Comparison of ENCODE assay signal across 25 cellular contexts in genomic region chr4:60926624-60927023, GRCh38.
"Had no signal": no experiment of that assay in that cellular context is flagged by ENCODE, and none has a peak within 500 bp of the region (broad histone marks: within the 10 kb centered on the region; RNA-seq: fewer than 3 reads in every experiment).

No MANE protein-coding gene starts in this region.

- H3K27me3 Mint-ChIP-seq: dendritic cell treated with granulocyte-macrophage colony-stimulating factor and Interleukin-4, amounts not matched to agents 40 ng/mL and 50 ng/mL, for 4 days; effector memory CD8-positive, alpha-beta T cell had no signal

- H3K27me3 ChIP-seq: colonic mucosa, dorsolateral prefrontal cortex, esophagus muscularis mucosa, esophagus squamous epithelium, foreskin keratinocyte, gastrocnemius medialis, gastroesophageal sphincter, heart left ventricle, heart right ventricle had no signal

- ATAC-seq: effector memory CD8-positive, alpha-beta T cell; esophagus mucosa; foreskin keratinocyte; gastrocnemius medialis; gastroesophageal sphincter; heart left ventricle; heart right ventricle had no signal

- H3K4me3 ChIP-seq: colonic mucosa, coronary artery, dorsolateral prefrontal cortex, esophagus muscularis mucosa, esophagus squamous epithelium, gastrocnemius medialis, gastroesophageal sphincter, heart left ventricle, heart right ventricle had no signal

- H3K27ac Mint-ChIP-seq: dendritic cell treated with granulocyte-macrophage colony-stimulating factor and Interleukin-4, amounts not matched to agents 40 ng/mL and 50 ng/mL, for 4 days; effector memory CD8-positive, alpha-beta T cell; endodermal cell had no signal

- H3K9me3 Mint-ChIP-seq: dendritic cell treated with granulocyte-macrophage colony-stimulating factor and Interleukin-4, amounts not matched to agents 40 ng/mL and 50 ng/mL, for 4 days; endodermal cell had no signal

- H3K27ac ChIP-seq: colonic mucosa, coronary artery, dorsolateral prefrontal cortex, epithelial cell of prostate, esophagus muscularis mucosa, esophagus squamous epithelium, foreskin keratinocyte, gastrocnemius medialis, gastroesophageal sphincter, heart left ventricle, heart right ventricle had no signal

- H3K9me3 ChIP-seq: colonic mucosa, esophagus muscularis mucosa, esophagus squamous epithelium, gastrocnemius medialis, gastroesophageal sphincter, heart left ventricle, heart right ventricle had no signal

- H3K36me3 ChIP-seq: colonic mucosa, esophagus muscularis mucosa, esophagus squamous epithelium, gastrocnemius medialis, gastroesophageal sphincter, heart left ventricle, heart right ventricle had no signal

- H3K4me1 ChIP-seq: colonic mucosa, esophagus muscularis mucosa, esophagus squamous epithelium, foreskin keratinocyte, gastrocnemius medialis, gastroesophageal sphincter, heart left ventricle, heart right ventricle had no signal

- H3K4me3 Mint-ChIP-seq: dendritic cell treated with granulocyte-macrophage colony-stimulating factor and Interleukin-4, amounts not matched to agents 40 ng/mL and 50 ng/mL, for 4 days; effector memory CD8-positive, alpha-beta T cell; endodermal cell had no signal

- DNase-seq: colonic mucosa; cortex of kidney; dermis blood vessel endothelial cell; dorsolateral prefrontal cortex; effector CD4-positive, alpha-beta T cell; effector CD8-positive, alpha-beta T cell; effector memory CD4-positive, alpha-beta T cell; effector memory CD8-positive, alpha-beta T cell; erythroblast; esophagus squamous epithelium; foreskin fibroblast; foreskin keratinocyte; foreskin melanocyte; gastrocnemius medialis; glutamatergic neuron; head of caudate nucleus; heart left ventricle; heart right ventricle had no signal
